In genomic region chr12:128940974-128941373, GRCh38 we compare ENCODE assay signal across 21 cellular contexts.
A peak's percentile ranks its signal among the peaks of the same experiment; 100 is the strongest.
DNase-seq lines count a peak whose midpoint lies in the region; TF ChIP-seq lines count a peak whose summit lies in the region.
"Had no signal": no experiment of that assay in that cellular context is flagged by ENCODE, and none has a peak within 500 bp of the region (broad histone marks: within the 10 kb centered on the region; RNA-seq: fewer than 3 reads in every experiment).

No MANE protein-coding gene starts in this region.

- H3K9me3 ChIP-seq in suprapubic skin (no peaks in the 10 kb centered on the region), vagina (no peaks in the 10 kb centered on the region)
- H3K9me3 ChIP-seq: BLaER1, HAP-1, MG63 had no signal

- WGBS in suprapubic skin = 47% methylated on average over 5 of the region's 5 CpGs

- no peak overlapping the region for H3K4me3 ChIP-seq in suprapubic skin
- no peak overlapping the region for H3K4me3 ChIP-seq in vagina
- H3K4me3 ChIP-seq: BLaER1, HAP-1, MG63, PC-9, SK-N-MC had no signal

- DNase-seq in NCI-H2196 (lab: John Stamatoyannopoulos, UW; ENCODE audit: unreplicated experiment) = peak; percentile 17
- DNase-seq in NCI-H2196 treated with DMSO at 0.1 percent for 48 hours (lab: John Stamatoyannopoulos, UW; ENCODE audit: unreplicated experiment) = no peak
- DNase-seq in NCI-H774 (lab: John Stamatoyannopoulos, UW) = peak; percentile 40
- peak; percentile 63 for DNase-seq in kidney tubule cell (ENCODE audit: low spot score)
- no peak for DNase-seq in suprapubic skin (ENCODE audit: low spot score in 2 of 2)
- DNase-seq in vagina (ENCODE audit: extremely low spot score in 2 of 2) = no peak
- no peak for DNase-seq in MV-4-11 (lab: John Stamatoyannopoulos, UW)
- no peak for DNase-seq in RKO (ENCODE audit: low spot score)
- DNase-seq: CD8-positive, alpha-beta T cell; DMS79; IMR-90; Karpas-422; MG63; NCI-H1105 treated with DMSO at 0.1 percent for 48 hours; NCI-H187; NCI-H226; PC-9; T-cell had no signal

- H3K36me3 ChIP-seq in suprapubic skin (no peaks in the 10 kb centered on the region), vagina (no peaks in the 10 kb centered on the region)
- H3K36me3 ChIP-seq: HAP-1, MG63 had no signal

- H3K27me3 ChIP-seq in suprapubic skin (no peaks in the 10 kb centered on the region), vagina (no peaks in the 10 kb centered on the region)
- H3K27me3 ChIP-seq: BLaER1, MG63 had no signal

- H3K4me1 ChIP-seq in suprapubic skin (peaks cover 16% of the 10 kb centered on the region), vagina (no peaks in the 10 kb centered on the region)
- H3K4me1 ChIP-seq: HAP-1 had no signal

- no peak for TF ChIP-seq POLR2A in suprapubic skin (IDR thresholded peaks at IDR 0.05)
- TF ChIP-seq POLR2A in vagina (IDR thresholded peaks at IDR 0.05) = no peak

- TF ChIP-seq EP300 in suprapubic skin (IDR thresholded peaks at IDR 0.05) = no peak

- intact Hi-C loops in vagina (cut with DNase I) = no loop called here

- TF ChIP-seq CTCF in suprapubic skin (IDR thresholded peaks at IDR 0.05) (no peak), vagina (IDR thresholded peaks at IDR 0.05) (no peak)

- H3K27ac ChIP-seq in suprapubic skin (peak overlapping the region; percentile 32), vagina (no peak overlapping the region)
- H3K27ac ChIP-seq: BLaER1, PC-9, SK-N-MC had no signal

Comparison
In these comparisons a context has a peak if more than half of its experiments do, and no peak if none do; other contexts are left out.
1. DNase-seq: peak in NCI-H2196 (single experiment), NCI-H774 (single experiment) and kidney tubule cell (single experiment); none in NCI-H2196 treated with DMSO at 0.1 percent for 48 hours (single experiment), suprapubic skin (0 of 2), vagina (0 of 2), MV-4-11 (single experiment) and RKO (single experiment).